In genomic region chr14:105192866-105193731, GRCh38 we compare ENCODE assay signal across 1 cellular context.
TF ChIP-seq lines count a peak whose summit lies in the region.

No MANE protein-coding gene starts in this region.

TF ChIP-seq in HEK293, 187 proteins besides CTCF, POLR2A, EP300 and RAD21 (continued from another document):
- TF ChIP-seq ZNF311 (tag by site-specific recombination; IDR thresholded peaks at IDR 0.05; ENCODE audit: borderline replicate concordance) (no peak), ZNF645 (tag by site-specific recombination; IDR thresholded peaks at IDR 0.05) (no peak)
- TF ChIP-seq, protein P1, sequence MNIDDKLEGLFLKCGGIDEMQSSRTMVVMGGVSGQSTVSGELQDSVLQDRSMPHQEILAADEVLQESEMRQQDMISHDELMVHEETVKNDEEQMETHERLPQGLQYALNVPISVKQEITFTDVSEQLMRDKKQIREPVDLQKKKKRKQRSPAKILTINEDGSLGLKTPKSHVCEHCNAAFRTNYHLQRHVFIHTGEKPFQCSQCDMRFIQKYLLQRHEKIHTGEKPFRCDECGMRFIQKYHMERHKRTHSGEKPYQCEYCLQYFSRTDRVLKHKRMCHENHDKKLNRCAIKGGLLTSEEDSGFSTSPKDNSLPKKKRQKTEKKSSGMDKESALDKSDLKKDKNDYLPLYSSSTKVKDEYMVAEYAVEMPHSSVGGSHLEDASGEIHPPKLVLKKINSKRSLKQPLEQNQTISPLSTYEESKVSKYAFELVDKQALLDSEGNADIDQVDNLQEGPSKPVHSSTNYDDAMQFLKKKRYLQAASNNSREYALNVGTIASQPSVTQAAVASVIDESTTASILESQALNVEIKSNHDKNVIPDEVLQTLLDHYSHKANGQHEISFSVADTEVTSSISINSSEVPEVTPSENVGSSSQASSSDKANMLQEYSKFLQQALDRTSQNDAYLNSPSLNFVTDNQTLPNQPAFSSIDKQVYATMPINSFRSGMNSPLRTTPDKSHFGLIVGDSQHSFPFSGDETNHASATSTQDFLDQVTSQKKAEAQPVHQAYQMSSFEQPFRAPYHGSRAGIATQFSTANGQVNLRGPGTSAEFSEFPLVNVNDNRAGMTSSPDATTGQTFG (tag by site-specific recombination; IDR thresholded peaks at IDR 0.05; ENCODE audit: borderline replicate concordance): no peak
